In genomic region chr6:15363523-15364400, GRCh38 we compare ENCODE assay signal across 10 cellular contexts.
DNase-seq lines count a peak whose midpoint lies in the region; ATAC-seq, FAIRE-seq and TF ChIP-seq lines count a peak whose summit lies in the region.
"Had no signal": no experiment of that assay in that cellular context is flagged by ENCODE, and none has a peak within 500 bp of the region (broad histone marks: within the 10 kb centered on the region; RNA-seq: fewer than 3 reads in every experiment).

No MANE protein-coding gene starts in this region.

- no peak for TF ChIP-seq POLR2A in sigmoid colon (IDR thresholded peaks at IDR 0.05)

- no peak for FAIRE-seq in urothelium cell line (lab: Jason Lieb, UNC)
- FAIRE-seq: islet of Langerhans had no signal

- WGBS in sigmoid colon, 2 donors = 39 to 58% methylated on average over 9 of the region's 9 CpGs

- intact Hi-C loops in sigmoid colon (cut with DNase I) = loop anchor here (5.0 kb wide), 1 partner anchor 34 kb away; no protein-coding TSS in a partner anchor

- TF ChIP-seq EP300 in sigmoid colon (IDR thresholded peaks at IDR 0.05) = no peak

- H3K36me3 ChIP-seq in neutrophil (no peaks in the 10 kb centered on the region), sigmoid colon (no peaks in the 10 kb centered on the region)

- DNase-seq in NCI-H2029 (lab: John Stamatoyannopoulos, UW) (peak; percentile 6), NCI-H2029 treated with DMSO at 0.1 percent for 48 hours (lab: John Stamatoyannopoulos, UW) (no peak), SK-N-DZ (ENCODE audit: low spot score) (peak; percentile 43), urothelium cell line (ENCODE audit: low spot score) (no peak), sigmoid colon (no peak)
- DNase-seq: NCI-H1048 had no signal

- ATAC-seq in GM21786 (IDR thresholded peaks at IDR 0.05; ENCODE audit: unreplicated experiment) = peak; percentile 43
- ATAC-seq in HG02588 (IDR thresholded peaks at IDR 0.05; ENCODE audit: unreplicated experiment) = no peak

- no peak for TF ChIP-seq CTCF in neutrophil (IDR thresholded peaks at IDR 0.05)
- TF ChIP-seq CTCF in sigmoid colon (IDR thresholded peaks at IDR 0.05) = no peak

- H3K9me3 ChIP-seq in neutrophil (no peaks in the 10 kb centered on the region), sigmoid colon (no peaks in the 10 kb centered on the region)

- H3K27me3 ChIP-seq in neutrophil = no peaks in the 10 kb centered on the region
- H3K27me3 ChIP-seq in sigmoid colon = no peaks in the 10 kb centered on the region

- H3K4me1 ChIP-seq in neutrophil (ENCODE audit: control insufficient read depth in 1 of 2, insufficient read depth in 1 of 2, low read depth in 1 of 2, low read length in 1 of 2) (peaks cover 77 to 82% of the 10 kb centered on the region in 2 experiments), sigmoid colon (peaks cover 0 to 50% (median 27%) of the 10 kb centered on the region in 4 donors)

- H3K4me3 ChIP-seq in neutrophil (ENCODE audit: low read depth in 1 of 2, low read length in 1 of 2) (no peak overlapping the region), sigmoid colon (no peak overlapping the region)

- H3K27ac ChIP-seq in neutrophil = peak overlapping the region; percentile 57
- no peak overlapping the region for H3K27ac ChIP-seq in sigmoid colon

Comparison
In these comparisons a context has a peak if more than half of its experiments do, and no peak if none do; other contexts are left out.
1. DNase-seq: peak in NCI-H2029 (single experiment) and SK-N-DZ (single experiment); none in NCI-H2029 treated with DMSO at 0.1 percent for 48 hours (single experiment), urothelium cell line (single experiment) and sigmoid colon (single experiment).